11 cellular contexts compared by ENCODE assay signal in the genomic region with DNA sequence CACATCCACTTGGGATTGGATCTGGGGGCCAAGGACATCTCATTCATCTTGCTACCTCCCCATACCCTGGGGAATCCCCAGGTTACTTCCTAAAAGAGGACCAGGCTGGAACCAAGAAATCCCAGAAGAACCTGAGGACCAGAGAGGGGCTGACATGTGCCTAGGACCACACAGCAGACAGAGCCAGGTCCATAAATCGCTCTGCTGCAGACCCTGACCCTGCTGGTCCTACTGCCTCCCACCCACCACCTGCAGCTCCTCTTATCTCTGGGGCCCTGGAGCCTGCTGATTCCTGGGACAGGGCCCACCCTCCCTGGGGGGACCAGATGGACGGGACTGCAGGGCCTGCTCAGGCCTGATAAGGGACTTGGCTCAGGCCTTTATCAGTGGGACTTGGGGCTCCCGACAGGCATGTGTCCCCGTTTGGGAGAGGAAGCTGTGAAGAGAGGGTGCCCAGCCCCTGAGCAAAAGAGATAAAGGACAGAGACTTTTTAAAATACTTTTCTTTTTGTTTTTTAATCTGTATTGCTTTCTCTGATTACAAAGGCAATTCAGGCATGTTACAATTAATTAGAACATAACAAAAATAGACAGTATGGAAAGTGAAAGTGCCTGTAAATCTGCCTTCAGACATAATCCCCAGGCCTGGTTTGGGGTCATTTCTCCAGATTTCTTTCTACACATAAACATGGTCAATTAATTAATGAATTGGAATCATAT.
DNase-seq lines count a peak whose midpoint lies in the region; ATAC-seq and TF ChIP-seq lines count a peak whose summit lies in the region.
"Had no signal": no experiment of that assay in that cellular context is flagged by ENCODE, and none has a peak within 500 bp of the region (broad histone marks: within the 10 kb centered on the region; RNA-seq: fewer than 3 reads in every experiment).

No MANE protein-coding gene starts in this region.

- peak overlapping the region; percentile 59 for H3K4me3 Mint-ChIP-seq in natural killer cell
- H3K4me3 Mint-ChIP-seq in activated CD4-positive, alpha-beta T cell treated with anti-CD3 and anti-CD28 coated beads, Interleukin-2, amount 10 ng/mL, durations not matched to agents 24 days and 14 days: no peak overlapping the region
- H3K4me3 Mint-ChIP-seq: T-helper 1 cell treated with Interleukin-12 subunit alpha and Interleukin-12 subunit beta and Interleukin-4 antibody, amounts not matched to agents 30 μg/mL and 1 μg/mL, for 36 hours had no signal

- H3K9me3 Mint-ChIP-seq in natural killer cell: no peaks in the 10 kb centered on the region
- no peaks in the 10 kb centered on the region for H3K9me3 Mint-ChIP-seq in activated CD4-positive, alpha-beta T cell treated with anti-CD3 and anti-CD28 coated beads, Interleukin-2, amount 10 ng/mL, durations not matched to agents 24 days and 14 days
- H3K9me3 Mint-ChIP-seq: T-helper 1 cell treated with Interleukin-12 subunit alpha and Interleukin-12 subunit beta and Interleukin-4 antibody, amounts not matched to agents 30 μg/mL and 1 μg/mL, for 36 hours had no signal

- intact Hi-C loops in natural killer cell (cut with micrococcal nuclease): no loop called here
- intact Hi-C loops in activated CD4-positive, alpha-beta T cell treated with anti-CD3 and anti-CD28 coated beads, Interleukin-2, amount 10 ng/mL, durations not matched to agents 24 days and 14 days (cut with micrococcal nuclease): loop anchor here (5.0 kb wide), 1 partner anchor 203 kb away; a partner anchor contains a TSS

- peak; percentile 7 for DNase-seq in RPMI7951 (ENCODE audit: low read depth)
- no peak for DNase-seq in fibroblast of pulmonary artery (ENCODE audit: low read depth)
- DNase-seq in natural killer cell: no peak
- DNase-seq in NCI-H524 (lab: John Stamatoyannopoulos, UW): no peak
- no peak for DNase-seq in mucosa of gallbladder (ENCODE audit: low spot score)
- DNase-seq in activated CD4-positive, alpha-beta T cell treated with anti-CD3 and anti-CD28 coated beads, Interleukin-2, amount 10 ng/mL, durations not matched to agents 24 days and 14 days: no peak
- DNase-seq: amygdala, NCI-H1092 treated with DMSO at 0.1 percent for 48 hours had no signal

- no peaks in the 10 kb centered on the region for H3K27me3 ChIP-seq in ACC112 (ENCODE audit: insufficient read depth, low read length)

- ATAC-seq in natural killer cell (peak in 2 of 3 donors; percentile 18 to 21), HG02610 (IDR thresholded peaks at IDR 0.05; ENCODE audit: unreplicated experiment) (no peak)

- H3K27ac Mint-ChIP-seq in natural killer cell: peak overlapping the region; percentile 59 to 65
- no peak overlapping the region for H3K27ac Mint-ChIP-seq in activated CD4-positive, alpha-beta T cell treated with anti-CD3 and anti-CD28 coated beads, Interleukin-2, amount 10 ng/mL, durations not matched to agents 24 days and 14 days
- H3K27ac Mint-ChIP-seq: T-helper 1 cell treated with Interleukin-12 subunit alpha and Interleukin-12 subunit beta and Interleukin-4 antibody, amounts not matched to agents 30 μg/mL and 1 μg/mL, for 36 hours had no signal

- peaks cover 15% of the 10 kb centered on the region for H3K4me1 ChIP-seq in ACC112 (ENCODE audit: control insufficient read depth, insufficient read depth, low read length, unreplicated experiment)

- peak overlapping the region; percentile 71 for H3K27ac ChIP-seq in ACC112 (ENCODE audit: low read depth, low read length)

- no peaks in the 10 kb centered on the region for H3K36me3 Mint-ChIP-seq in natural killer cell
- no peaks in the 10 kb centered on the region for H3K36me3 Mint-ChIP-seq in activated CD4-positive, alpha-beta T cell treated with anti-CD3 and anti-CD28 coated beads, Interleukin-2, amount 10 ng/mL, durations not matched to agents 24 days and 14 days (ENCODE audit: low read depth)

- H3K4me3 ChIP-seq in ACC112 (ENCODE audit: low read depth, low read length): peak overlapping the region; percentile 70
- peak overlapping the region; percentile 29 for H3K4me3 ChIP-seq in fibroblast of pulmonary artery (replicated peaks; ENCODE audit: low read depth, low read length)

- peaks cover 14 to 17% of the 10 kb centered on the region in 2 donors for H3K4me1 Mint-ChIP-seq in natural killer cell
- H3K4me1 Mint-ChIP-seq in activated CD4-positive, alpha-beta T cell treated with anti-CD3 and anti-CD28 coated beads, Interleukin-2, amount 10 ng/mL, durations not matched to agents 24 days and 14 days: peaks cover 5% of the 10 kb centered on the region

- TF ChIP-seq CTCF in fibroblast of pulmonary artery (IDR thresholded peaks at IDR 0.05; ENCODE audit: low read length, missing control alignments) (no peak), natural killer cell (IDR thresholded peaks at IDR 0.05) (no peak)

- H3K79me2 ChIP-seq in ACC112 (ENCODE audit: control insufficient read depth, insufficient read depth, low read length, unreplicated experiment): no peaks in the 10 kb centered on the region

- no peaks in the 10 kb centered on the region for H3K36me3 ChIP-seq in ACC112 (ENCODE audit: insufficient read depth, low read length)

- H2AFZ ChIP-seq in ACC112 (ENCODE audit: low read length, unreplicated experiment): peak overlapping the region; percentile 94

- H3K27me3 Mint-ChIP-seq in natural killer cell (ENCODE audit: low read depth in 2 of 2): peaks cover 0 to 5% of the 10 kb centered on the region in 2 donors
- H3K27me3 Mint-ChIP-seq in activated CD4-positive, alpha-beta T cell treated with anti-CD3 and anti-CD28 coated beads, Interleukin-2, amount 10 ng/mL, durations not matched to agents 24 days and 14 days: peaks cover 2% of the 10 kb centered on the region
